ENCODE assay signal across 11 cellular contexts in genomic region chr11:27555264-27555663, GRCh38.
"Had no signal": no experiment of that assay in that cellular context is flagged by ENCODE, and none has a peak within 500 bp of the region (broad histone marks: within the 10 kb centered on the region; RNA-seq: fewer than 3 reads in every experiment).

No MANE protein-coding gene starts in this region.

- FAIRE-seq: H1, H54 had no signal

- H3K9me3 ChIP-seq: HAP-1 had no signal

- H3K4me1 ChIP-seq: HAP-1 had no signal

- DNase-seq: GM23248, GOT3, H7, H9, HCEC 1CT, HFFc6 had no signal

- H3K27ac ChIP-seq: GM23248 had no signal

- H3K4me3 ChIP-seq: GM23248, GM23338, HAP-1 had no signal

- ATAC-seq: GM23338, HCT116 had no signal

- H3K36me3 ChIP-seq: HAP-1 had no signal
